10 cellular contexts compared by ENCODE assay signal in genomic region chr3:147360936-147361670, GRCh38. TPM values are rescaled to one million over a fixed set of nuclear protein-coding genes. Genes with fewer than 3 reads are reported as not detected.
DNase-seq lines count a peak whose midpoint lies in the region; ATAC-seq and TF ChIP-seq lines count a peak whose summit lies in the region.
"Had no signal": no experiment of that assay in that cellular context is flagged by ENCODE, and none has a peak within 500 bp of the region (broad histone marks: within the 10 kb centered on the region; RNA-seq: fewer than 3 reads in every experiment).

No MANE protein-coding gene starts in this region.

- H3K27ac ChIP-seq in parathyroid adenoma (no peak overlapping the region), left ventricle myocardium inferior (replicated peaks) (no peak overlapping the region)
- H3K27ac ChIP-seq: WERI-Rb-1 had no signal

- H3K4me3 Mint-ChIP-seq in central memory CD8-positive, alpha-beta T cell = no peak overlapping the region

- H3K9me3 ChIP-seq in parathyroid adenoma (ENCODE audit: control insufficient read depth, low read length) = no peaks in the 10 kb centered on the region
- no peaks in the 10 kb centered on the region for H3K9me3 ChIP-seq in left ventricle myocardium inferior (replicated peaks)

- no peak overlapping the region for H3K4me2 ChIP-seq in parathyroid adenoma (ENCODE audit: low read length)

- no peaks in the 10 kb centered on the region for H3K36me3 Mint-ChIP-seq in central memory CD8-positive, alpha-beta T cell (ENCODE audit: insufficient read depth)

- peaks cover 70% of the 10 kb centered on the region for H3K27me3 Mint-ChIP-seq in central memory CD8-positive, alpha-beta T cell

- H3K9me3 Mint-ChIP-seq in central memory CD8-positive, alpha-beta T cell = peaks cover 14% of the 10 kb centered on the region

- DNase-seq in NCI-H524 (lab: John Stamatoyannopoulos, UW) (peak; percentile 35 to 81), NCI-H524 treated with DMSO at 0.1 percent for 48 hours (lab: John Stamatoyannopoulos, UW) (no peak), NCI-H146 (lab: John Stamatoyannopoulos, UW) (peak; percentile 89), left ventricle myocardium inferior (no peak)
- DNase-seq in central memory CD8-positive, alpha-beta T cell (ENCODE audit: low spot score in 2 of 2) = no peak
- DNase-seq: effector CD4-positive, alpha-beta T cell had no signal

- H3K9ac ChIP-seq in parathyroid adenoma = no peak overlapping the region

- no peaks in the 10 kb centered on the region for H3K36me3 ChIP-seq in parathyroid adenoma (ENCODE audit: control insufficient read depth, insufficient read depth, low read length)
- H3K36me3 ChIP-seq in left ventricle myocardium inferior = no peaks in the 10 kb centered on the region
- H3K36me3 ChIP-seq: WERI-Rb-1 had no signal

- H3K4me1 Mint-ChIP-seq in central memory CD8-positive, alpha-beta T cell = no peaks in the 10 kb centered on the region

- H3K27me3 ChIP-seq in parathyroid adenoma (ENCODE audit: control insufficient read depth, insufficient read depth, low read length) = peaks cover 6% of the 10 kb centered on the region
- peaks cover 99% of the 10 kb centered on the region for H3K27me3 ChIP-seq in left ventricle myocardium inferior (ENCODE audit: low read depth)

- H2AFZ ChIP-seq in parathyroid adenoma = peak overlapping the region; percentile 42

- H3K79me2 ChIP-seq in parathyroid adenoma = no peaks in the 10 kb centered on the region

- no peak for TF ChIP-seq CTCF in parathyroid adenoma (IDR thresholded peaks at IDR 0.05)
- no peak for TF ChIP-seq CTCF in left ventricle myocardium inferior (IDR thresholded peaks at IDR 0.05; ENCODE audit: borderline replicate concordance)

- H3K27ac Mint-ChIP-seq in central memory CD8-positive, alpha-beta T cell (ENCODE audit: low read depth) = no peak overlapping the region

- intact Hi-C loops in left ventricle myocardium inferior (cut with micrococcal nuclease) = no loop called here

- H3K4me3 ChIP-seq in parathyroid adenoma (ENCODE audit: low read depth, low read length) (no peak overlapping the region), left ventricle myocardium inferior (no peak overlapping the region)

- ATAC-seq in central memory CD8-positive, alpha-beta T cell (replicated peaks; ENCODE audit: extremely low read depth, poor library complexity, severe bottlenecking) = peak; percentile 24
- ATAC-seq in HG03439 (IDR thresholded peaks at IDR 0.05; ENCODE audit: unreplicated experiment) (no peak), HG02798 (IDR thresholded peaks at IDR 0.05; ENCODE audit: poor library complexity, unreplicated experiment) (no peak)

- H3K4me1 ChIP-seq in parathyroid adenoma (no peaks in the 10 kb centered on the region), left ventricle myocardium inferior (no peaks in the 10 kb centered on the region)

RNA-seq across cellular contexts. Expression of gene ZIC4, which starts 45.2 kb away (rescaled TPM):
- not detected for total RNA-seq in left ventricle myocardium inferior

RNA-seq across cellular contexts. Expression of gene ZIC1, which starts 48.1 kb away (rescaled TPM):
- total RNA-seq in left ventricle myocardium inferior = not detected

Comparison
In these comparisons a context has a peak if more than half of its experiments do, and no peak if none do; other contexts are left out.
1. DNase-seq: peak in NCI-H524 (2 of 2) and NCI-H146 (single experiment); none in NCI-H524 treated with DMSO at 0.1 percent for 48 hours (single experiment), central memory CD8-positive, alpha-beta T cell (0 of 2) and left ventricle myocardium inferior (single experiment).